23 cellular contexts compared by ENCODE assay signal in genomic region chr6:85472744-85473143, GRCh38. TPM values are rescaled to one million over a fixed set of nuclear protein-coding genes. Genes with fewer than 3 reads are reported as not detected.
DNase-seq lines count a peak whose midpoint lies in the region; ATAC-seq, FAIRE-seq and TF ChIP-seq lines count a peak whose summit lies in the region.
"Had no signal": no experiment of that assay in that cellular context is flagged by ENCODE, and none has a peak within 500 bp of the region (broad histone marks: within the 10 kb centered on the region; RNA-seq: fewer than 3 reads in every experiment).

No MANE protein-coding gene starts in this region.

- peak; percentile 67 for DNase-seq in HTR-8/SVneo (ENCODE audit: insufficient read length, low spot score)
- no peak for DNase-seq in astrocyte (ENCODE audit: low read depth)
- peak; percentile 78 for DNase-seq in fibroblast of villous mesenchyme (ENCODE audit: low read depth)
- DNase-seq in aorta: no peak
- no peak for DNase-seq in tibial nerve (ENCODE audit: low spot score in 2 of 2)
- no peak for DNase-seq in kidney glomerular epithelial cell (lab: John Stamatoyannopoulos, UW)
- DNase-seq: activated CD4-positive, alpha-beta T cell treated with anti-CD3 and anti-CD28 coated beads for 1 hour; activated CD8-positive, alpha-beta T cell treated with anti-CD3 and anti-CD28 coated beads, Interleukin-2, amount 10 ng/mL, durations not matched to agents 7 days and 5 days; activated naive CD4-positive, alpha-beta T cell treated with Interleukin-2 at 50 U/mL for 16 hours; activated T-cell treated with anti-CD3 and anti-CD28 coated beads, Interleukin-2, amount 50 U/mL, for 4 hours; anterior cingulate cortex; CD4-positive, CD25-positive, alpha-beta regulatory T cell; Kasumi-1; NCI-H187; NCI-H774; nephron progenitor cell; Right ventricle myocardium superior; T-cell had no signal

- no peak for TF ChIP-seq EP300 in tibial nerve (IDR thresholded peaks at IDR 0.05)

- no peak overlapping the region for H3K4me3 ChIP-seq in astrocyte (ENCODE audit: insufficient read depth, low read depth, low read length)
- no peak overlapping the region for H3K4me3 ChIP-seq in fibroblast of villous mesenchyme (ENCODE audit: low read depth, low read length)
- no peak overlapping the region for H3K4me3 ChIP-seq in aorta (ENCODE audit: low read length in 2 of 2)
- H3K4me3 ChIP-seq in tibial nerve: no peak overlapping the region
- H3K4me3 ChIP-seq: hepatocyte had no signal

- H3K27me3 ChIP-seq in astrocyte (ENCODE audit: insufficient read depth, low read length) (no peaks in the 10 kb centered on the region), aorta (ENCODE audit: control insufficient read depth in 1 of 2, insufficient read depth in 2 of 2, low read length in 1 of 2) (no peaks in the 10 kb centered on the region), tibial nerve (no peaks in the 10 kb centered on the region)
- H3K27me3 ChIP-seq: hepatocyte had no signal

- H3K9ac ChIP-seq in astrocyte (ENCODE audit: low read length): peak overlapping the region; percentile 8

- peaks cover 25% of the 10 kb centered on the region for H3K4me1 Mint-ChIP-seq in astrocyte (ENCODE audit: low read depth, unreplicated experiment)
- H3K4me1 Mint-ChIP-seq: CD4-positive, CD25-positive, alpha-beta regulatory T cell; nephron progenitor cell had no signal

- intact Hi-C loops in aorta (cut with DNase I): loop anchor here in 1 of 2 donors (5.0 kb wide), 1 partner anchor 70 kb away; no protein-coding TSS in a partner anchor

- H3K4me3 Mint-ChIP-seq in astrocyte (ENCODE audit: unreplicated experiment): no peak overlapping the region
- H3K4me3 Mint-ChIP-seq: activated CD8-positive, alpha-beta T cell treated with anti-CD3 and anti-CD28 coated beads, Interleukin-2, amount 10 ng/mL, durations not matched to agents 7 days and 5 days; activated T-cell treated with anti-CD3 and anti-CD28 coated beads, Interleukin-2, amount 50 U/mL, for 4 hours; CD4-positive, CD25-positive, alpha-beta regulatory T cell; nephron progenitor cell; T-cell had no signal

- H3K79me2 ChIP-seq in astrocyte (ENCODE audit: insufficient read depth, low read length): no peaks in the 10 kb centered on the region
- H3K79me2 ChIP-seq: hepatocyte had no signal

- no peaks in the 10 kb centered on the region for H3K9me3 Mint-ChIP-seq in astrocyte (ENCODE audit: unreplicated experiment)
- H3K9me3 Mint-ChIP-seq: activated T-cell treated with anti-CD3 and anti-CD28 coated beads, Interleukin-2, amount 50 U/mL, for 4 hours; CD4-positive, CD25-positive, alpha-beta regulatory T cell; T-cell had no signal

- H2AFZ ChIP-seq in astrocyte (ENCODE audit: low read depth, low read length): no peak overlapping the region
- H2AFZ ChIP-seq: hepatocyte had no signal

- H3K27me3 Mint-ChIP-seq in astrocyte (ENCODE audit: low read depth, unreplicated experiment): no peaks in the 10 kb centered on the region
- H3K27me3 Mint-ChIP-seq: CD4-positive, CD25-positive, alpha-beta regulatory T cell had no signal

- no peak overlapping the region for H3K4me2 ChIP-seq in astrocyte (ENCODE audit: low read length)
- H3K4me2 ChIP-seq: hepatocyte had no signal

- H3K36me3 ChIP-seq in astrocyte (ENCODE audit: insufficient read depth, low read length): peaks cover 12% of the 10 kb centered on the region
- H3K36me3 ChIP-seq in aorta (ENCODE audit: control insufficient read depth in 1 of 2, insufficient read depth in 2 of 2, low read length in 1 of 2): peaks cover 0 to 3% of the 10 kb centered on the region in 2 donors
- H3K36me3 ChIP-seq in tibial nerve: peaks cover 0 to 10% (median 0%) of the 10 kb centered on the region in 3 donors

- H3K4me1 ChIP-seq in astrocyte (ENCODE audit: insufficient read depth, low read length): peaks cover 23% of the 10 kb centered on the region
- peaks cover 2 to 5% of the 10 kb centered on the region in 2 donors for H3K4me1 ChIP-seq in aorta (ENCODE audit: control insufficient read depth in 1 of 2, insufficient read depth in 2 of 2, low read length in 2 of 2)
- no peaks in the 10 kb centered on the region for H3K4me1 ChIP-seq in tibial nerve

- H3K36me3 Mint-ChIP-seq in astrocyte (ENCODE audit: low read depth, unreplicated experiment): peaks cover 19% of the 10 kb centered on the region
- H3K36me3 Mint-ChIP-seq: CD4-positive, CD25-positive, alpha-beta regulatory T cell; T-cell had no signal

- H4K20me1 ChIP-seq in astrocyte (ENCODE audit: insufficient read depth, low read length): no peaks in the 10 kb centered on the region

- no peaks in the 10 kb centered on the region for H3K9me3 ChIP-seq in astrocyte (ENCODE audit: insufficient read depth, low read depth, low read length)
- peaks cover 5% of the 10 kb centered on the region for H3K9me3 ChIP-seq in aorta (ENCODE audit: control insufficient read depth, low read length)
- H3K9me3 ChIP-seq in tibial nerve: peaks cover 0 to 9% (median 0%) of the 10 kb centered on the region in 4 donors

- no peak overlapping the region for H3K27ac Mint-ChIP-seq in astrocyte (ENCODE audit: unreplicated experiment)
- H3K27ac Mint-ChIP-seq: activated CD8-positive, alpha-beta T cell treated with anti-CD3 and anti-CD28 coated beads, Interleukin-2, amount 10 ng/mL, durations not matched to agents 7 days and 5 days; CD4-positive, CD25-positive, alpha-beta regulatory T cell; nephron progenitor cell; T-cell had no signal

- peak; percentile 93 for FAIRE-seq in HTR-8/SVneo (lab: Jason Lieb, UNC)
- no peak for FAIRE-seq in astrocyte (lab: Jason Lieb, UNC)
- FAIRE-seq: islet of Langerhans, urothelium cell line had no signal

- no peak for TF ChIP-seq CTCF in astrocyte (IDR thresholded peaks at IDR 0.05; ENCODE audit: insufficient read depth, low read depth, low read length)
- TF ChIP-seq CTCF in fibroblast of villous mesenchyme (IDR thresholded peaks at IDR 0.05; ENCODE audit: insufficient read depth, low read depth, low read length): no peak
- TF ChIP-seq CTCF in tibial nerve (IDR thresholded peaks at IDR 0.05): no peak

- H3K27ac ChIP-seq in astrocyte (ENCODE audit: low read depth, low read length) (peak overlapping the region; percentile 68), aorta (ENCODE audit: low read depth in 1 of 2, low read length in 2 of 2) (peak overlapping the region; percentile 51 to 78), tibial nerve (no peak overlapping the region)
- H3K27ac ChIP-seq: hepatocyte had no signal

- TF ChIP-seq POLR2A in tibial nerve (IDR thresholded peaks at IDR 0.05): no peak

- WGBS in aorta, 2 donors: 22 to 39% methylated on average over 1 of the region's 1 CpG
- 57 to 60% methylated on average over 1 of the region's 1 CpG for WGBS in tibial nerve, 2 donors

- ATAC-seq in aorta (ENCODE audit: low FRiP score) (no peak), HG03565 (IDR thresholded peaks at IDR 0.05; ENCODE audit: unreplicated experiment) (no peak)
- ATAC-seq: activated CD8-positive, alpha-beta T cell treated with anti-CD3 and anti-CD28 coated beads, Interleukin-2, amount 10 ng/mL, durations not matched to agents 7 days and 5 days; activated T-cell treated with anti-CD3 and anti-CD28 coated beads, Interleukin-2, amount 50 U/mL, for 4 hours; sciatic nerve; T-cell had no signal

RNA-seq across cellular contexts. Expression of gene NT5E, which starts 22.9 kb away (rescaled TPM):
- 76.1 and 77.4 TPM in 2 replicates for total RNA-seq in astrocyte
- total RNA-seq in fibroblast of villous mesenchyme: 345 and 593 TPM in 2 replicates
- total RNA-seq in aorta: 10 to 100 TPM; 63.2 to 68.9 TPM
- 10 to 100 TPM; 19.7 to 30.6 TPM for polyA plus RNA-seq in aorta
- total RNA-seq in tibial nerve: 10 to 100 TPM; 23.1 to 32.2 (median 28.6) TPM

Comparison
In these comparisons a context has a peak if more than half of its experiments do, and no peak if none do; other contexts are left out.
1. DNase-seq: peak in HTR-8/SVneo (single experiment) and fibroblast of villous mesenchyme (single experiment); none in astrocyte (single experiment), aorta (0 of 2), tibial nerve (0 of 2) and kidney glomerular epithelial cell (single experiment).
2. H3K27ac ChIP-seq: peak in astrocyte (single experiment) and aorta (2 of 2); none in tibial nerve (0 of 4).